11 cellular contexts compared by ENCODE assay signal in genomic region chr13:84844473-84844872, GRCh38.
DNase-seq lines count a peak whose midpoint lies in the region; ATAC-seq and TF ChIP-seq lines count a peak whose summit lies in the region.
"Had no signal": no experiment of that assay in that cellular context is flagged by ENCODE, and none has a peak within 500 bp of the region (broad histone marks: within the 10 kb centered on the region; RNA-seq: fewer than 3 reads in every experiment).

No MANE protein-coding gene starts in this region.

- intact Hi-C loops in vagina (cut with DNase I) = no loop called here

- H3K36me3 Mint-ChIP-seq in WTC11 = peaks cover 6% of the 10 kb centered on the region
- H3K36me3 Mint-ChIP-seq in osteocyte (ENCODE audit: unreplicated experiment) = no peaks in the 10 kb centered on the region
- H3K36me3 Mint-ChIP-seq: CD14-positive monocyte had no signal

- ATAC-seq in WTC11 (peak; percentile 43; the same call in 1 of the 2 replicates), GM21447 (IDR thresholded peaks at IDR 0.05; ENCODE audit: unreplicated experiment) (no peak)
- ATAC-seq: Right ventricle myocardium inferior had no signal

- no peak overlapping the region for H3K4me3 ChIP-seq in vagina

- CTCF ChIA-PET in WTC11 (lab: Charles Lee) = interaction anchor here (0.6 to 2.0 kb wide), 11 partner anchors 13 to 1021 kb away, joined by 3 to 11 read pairs (median 6); partner anchors contain the start of gene SLITRK6

- H3K36me3 ChIP-seq in vagina = no peaks in the 10 kb centered on the region

- TF ChIP-seq CTCF in WTC11 (IDR thresholded peaks at IDR 0.05) = 0 out of 2 replicates have a peak, but pooled peaks have one; percentile 27
- TF ChIP-seq CTCF in osteocyte (IDR thresholded peaks at IDR 0.05) = peak; percentile 66
- no peak for TF ChIP-seq CTCF in vagina (IDR thresholded peaks at IDR 0.05)

- no peak overlapping the region for H3K27ac ChIP-seq in vagina

- H3K27me3 ChIP-seq in vagina = no peaks in the 10 kb centered on the region

- H3K4me3 Mint-ChIP-seq in WTC11 (no peak overlapping the region), osteocyte (ENCODE audit: unreplicated experiment) (no peak overlapping the region)
- H3K4me3 Mint-ChIP-seq: CD14-positive monocyte had no signal

- DNase-seq in NCI-H345 (lab: John Stamatoyannopoulos, UW) (peak; percentile 33), NCI-H345 treated with DMSO at 0.1 percent for 48 hours (lab: John Stamatoyannopoulos, UW; ENCODE audit: unreplicated experiment) (no peak), NCI-H146 (lab: John Stamatoyannopoulos, UW) (peak; percentile 59), WTC11 (ENCODE audit: low spot score) (no peak), osteocyte (ENCODE audit: extremely low spot score, unreplicated experiment) (no peak), vagina (ENCODE audit: extremely low spot score in 2 of 2) (no peak), cerebellum (ENCODE audit: low spot score) (no peak)
- DNase-seq: activated gamma-delta T cell treated with Interleukin-2 at 50 U/mL for 16 hours had no signal

- H3K27ac Mint-ChIP-seq in WTC11 = no peak overlapping the region
- no peak overlapping the region for H3K27ac Mint-ChIP-seq in osteocyte (ENCODE audit: unreplicated experiment)
- H3K27ac Mint-ChIP-seq: CD14-positive monocyte had no signal

- H3K27me3 Mint-ChIP-seq in WTC11 (ENCODE audit: low read depth) (no peaks in the 10 kb centered on the region), osteocyte (ENCODE audit: unreplicated experiment) (no peaks in the 10 kb centered on the region)

- no peaks in the 10 kb centered on the region for H3K9me3 ChIP-seq in vagina

- TF ChIP-seq POLR2A in vagina (IDR thresholded peaks at IDR 0.05) = no peak

- H3K4me1 Mint-ChIP-seq in WTC11 (no peaks in the 10 kb centered on the region), osteocyte (ENCODE audit: unreplicated experiment) (no peaks in the 10 kb centered on the region)
- H3K4me1 Mint-ChIP-seq: CD14-positive monocyte had no signal

- no peaks in the 10 kb centered on the region for H3K4me1 ChIP-seq in vagina

- H3K9me3 Mint-ChIP-seq in WTC11 = peaks cover 14% of the 10 kb centered on the region
- peaks cover 4% of the 10 kb centered on the region for H3K9me3 Mint-ChIP-seq in osteocyte (ENCODE audit: unreplicated experiment)

- POLR2A ChIA-PET in WTC11 (lab: Charles Lee) = no interaction called here

TF ChIP-seq in WTC11, 78 proteins besides CTCF, POLR2A, EP300 and RAD21:
- no peak for TF ChIP-seq ATF2 (CRISPR knock-in tag; IDR thresholded peaks at IDR 0.05; ENCODE audit: borderline replicate concordance, low read depth)
- TF ChIP-seq ESRRA (CRISPR knock-in tag; IDR thresholded peaks at IDR 0.05; ENCODE audit: borderline replicate concordance) = no peak
- TF ChIP-seq HMGXB4 (CRISPR knock-in tag; IDR thresholded peaks at IDR 0.05) = no peak

Comparison
In these comparisons a context has a peak if more than half of its experiments do, and no peak if none do; other contexts are left out.
1. DNase-seq: peak in NCI-H345 (single experiment) and NCI-H146 (single experiment); none in NCI-H345 treated with DMSO at 0.1 percent for 48 hours (single experiment), WTC11 (single experiment), osteocyte (single experiment), vagina (0 of 2) and cerebellum (single experiment).
2. CTCF ChIP-seq: peak in WTC11 (single experiment) and osteocyte (single experiment); none in vagina (0 of 3).